In the genomic region with DNA sequence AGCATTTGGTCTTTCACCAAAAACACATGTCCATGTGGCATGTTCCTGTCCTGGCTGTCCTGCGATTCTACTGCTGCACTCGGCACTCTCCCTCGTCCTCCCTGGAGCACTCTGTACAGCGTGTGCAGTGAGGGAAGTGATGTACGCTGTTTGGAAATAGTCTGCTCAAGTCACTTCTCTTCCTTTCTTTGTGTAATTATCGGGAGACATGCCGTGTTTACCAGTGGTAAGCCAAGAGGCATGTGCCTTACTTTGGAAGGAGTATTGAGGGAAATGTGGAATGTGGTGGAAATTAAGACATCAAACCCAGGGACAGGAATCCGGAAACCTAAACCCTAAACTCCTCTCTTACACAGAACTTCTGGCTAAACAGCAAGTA, we compare ENCODE assay signal across 24 cellular contexts.
"Had no signal": no experiment of that assay in that cellular context is flagged by ENCODE, and none has a peak within 500 bp of the region (broad histone marks: within the 10 kb centered on the region; RNA-seq: fewer than 3 reads in every experiment).

No MANE protein-coding gene starts in this region.

- H3K27ac Mint-ChIP-seq: activated CD4-positive, alpha-beta memory T cell treated with anti-CD3 and anti-CD28 coated beads, Interleukin-2, amount 10 ng/mL, durations not matched to agents 7 days and 5 days; activated CD4-positive, alpha-beta T cell treated with anti-CD3 and anti-CD28 coated beads, Interleukin-2, amount 10 ng/mL, durations not matched to agents 7 days and 5 days; activated T-helper 17 cell treated with anti-CD3 and anti-CD28 coated beads, Interleukin-2, amount 50 U/mL, for 72 hours; endodermal cell; nephron progenitor cell; stimulated activated naive B cell treated with anti-CD40 and anti-IgM and Interleukin-4, amounts not matched to agents 10 μg/mL and 1 μg/mL and 100 μg/mL, for 72 hours; WTC11 had no signal

- H3K4me1 ChIP-seq: gastrocnemius medialis, psoas muscle, right atrium auricular region had no signal

- H3K36me3 ChIP-seq: gastrocnemius medialis, left ventricle myocardium inferior, neutrophil, pancreas, right atrium auricular region, tibial nerve had no signal

- H3K27me3 ChIP-seq: pancreas, right atrium auricular region, tibial nerve had no signal

- H3K4me1 Mint-ChIP-seq: activated CD4-positive, alpha-beta memory T cell treated with anti-CD3 and anti-CD28 coated beads, Interleukin-2, amount 10 ng/mL, durations not matched to agents 7 days and 5 days; activated CD4-positive, alpha-beta T cell treated with anti-CD3 and anti-CD28 coated beads, Interleukin-2, amount 10 ng/mL, durations not matched to agents 7 days and 5 days; activated T-helper 17 cell treated with anti-CD3 and anti-CD28 coated beads, Interleukin-2, amount 50 U/mL, for 72 hours; WTC11 had no signal

- H3K9me3 Mint-ChIP-seq: activated CD4-positive, alpha-beta memory T cell treated with anti-CD3 and anti-CD28 coated beads, Interleukin-2, amount 10 ng/mL, durations not matched to agents 7 days and 5 days; activated CD4-positive, alpha-beta T cell treated with anti-CD3 and anti-CD28 coated beads, Interleukin-2, amount 10 ng/mL, durations not matched to agents 7 days and 5 days; activated T-cell treated with anti-CD3 and anti-CD28 coated beads, Interleukin-2, amount 50 U/mL, for 4 hours; activated T-helper 17 cell treated with anti-CD3 and anti-CD28 coated beads, Interleukin-2, amount 50 U/mL, for 72 hours; stimulated activated naive B cell treated with anti-CD40 and anti-IgM and Interleukin-4, amounts not matched to agents 10 μg/mL and 1 μg/mL and 100 μg/mL, for 72 hours; WTC11 had no signal

- H3K4me3 Mint-ChIP-seq: activated CD4-positive, alpha-beta memory T cell treated with anti-CD3 and anti-CD28 coated beads, Interleukin-2, amount 10 ng/mL, durations not matched to agents 7 days and 5 days; activated CD4-positive, alpha-beta T cell treated with anti-CD3 and anti-CD28 coated beads, Interleukin-2, amount 10 ng/mL, durations not matched to agents 7 days and 5 days; activated T-cell treated with anti-CD3 and anti-CD28 coated beads, Interleukin-2, amount 50 U/mL, for 4 hours; activated T-helper 17 cell treated with anti-CD3 and anti-CD28 coated beads, Interleukin-2, amount 50 U/mL, for 72 hours; endodermal cell; nephron progenitor cell; stimulated activated naive B cell treated with anti-CD40 and anti-IgM and Interleukin-4, amounts not matched to agents 10 μg/mL and 1 μg/mL and 100 μg/mL, for 72 hours; WTC11 had no signal

- H3K4me3 ChIP-seq: gastrocnemius medialis, left ventricle myocardium inferior, pancreas, psoas muscle, right atrium auricular region, tibial nerve had no signal

- H3K9me3 ChIP-seq: gastrocnemius medialis, left ventricle myocardium inferior, neutrophil, pancreas, psoas muscle, right atrium auricular region, tibial nerve had no signal

- H3K27ac ChIP-seq: gastrocnemius medialis, left ventricle myocardium inferior, neutrophil, psoas muscle, right atrium auricular region, tibial nerve had no signal

- H3K36me3 Mint-ChIP-seq: stimulated activated naive B cell treated with anti-CD40 and anti-IgM and Interleukin-4, amounts not matched to agents 10 μg/mL and 1 μg/mL and 100 μg/mL, for 72 hours; WTC11 had no signal

- DNase-seq: activated CD4-positive, alpha-beta memory T cell treated with anti-CD3 and anti-CD28 coated beads, Interleukin-2, amount 10 ng/mL, durations not matched to agents 7 days and 5 days; activated CD4-positive, alpha-beta T cell treated with anti-CD3 and anti-CD28 coated beads for 1 hour; activated CD4-positive, alpha-beta T cell treated with anti-CD3 and anti-CD28 coated beads, Interleukin-2, amount 10 ng/mL, durations not matched to agents 7 days and 5 days; activated gamma-delta T cell treated with Interleukin-2 at 50 U/mL for 16 hours; activated naive CD4-positive, alpha-beta T cell treated with anti-CD3 and anti-CD28 coated beads, Interleukin-2, amount 50 U/mL, for 16 hours; activated T-cell treated with anti-CD3 and anti-CD28 coated beads, Interleukin-2, amount 50 U/mL, for 4 hours; amniotic stem cell; central memory CD4-positive, alpha-beta T cell; gastrocnemius medialis; glutamatergic neuron; left ventricle myocardium inferior; nephron progenitor cell; psoas muscle; stimulated activated CD4-positive, alpha-beta T cell treated with anti-CD3 and anti-CD28 coated beads, Interleukin-15, amount 100 ng/mL, for 24 hours; stimulated activated CD4-positive, alpha-beta T cell treated with anti-CD3 and anti-CD28 coated beads, Interleukin-2, amount 100 ng/mL, for 24 hours; stimulated activated naive B cell treated with anti-CD40 and anti-IgM and Interleukin-4, amounts not matched to agents 10 μg/mL and 1 μg/mL and 100 μg/mL, for 72 hours; T-helper 2 cell had no signal
